In the genomic region with DNA sequence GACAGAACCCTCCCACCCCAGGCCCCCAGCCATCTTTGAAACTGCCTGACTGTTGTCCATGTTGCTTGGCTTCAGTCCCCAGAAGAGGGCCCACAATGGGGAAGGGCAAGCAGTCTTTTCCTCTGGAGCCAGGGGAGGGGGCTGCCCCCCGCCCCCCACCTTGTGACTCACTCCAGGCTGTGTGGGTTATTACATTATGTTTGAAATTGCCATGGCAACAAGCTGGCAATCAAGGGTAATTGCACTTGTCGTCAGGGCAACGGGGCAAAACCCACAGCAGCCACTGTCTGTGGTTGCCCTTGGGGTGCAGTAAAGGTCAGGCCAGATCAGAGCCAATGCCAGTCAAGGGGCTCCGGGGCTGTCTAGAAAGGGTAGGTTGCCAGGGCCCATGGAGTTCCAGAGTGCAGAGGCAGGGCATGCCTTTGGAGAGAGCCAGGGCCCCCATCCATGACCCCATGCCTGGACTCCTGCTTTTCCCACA, we compare ENCODE assay signal across 16 cellular contexts. TPM values are rescaled to one million over a fixed set of nuclear protein-coding genes. Genes with fewer than 3 reads are reported as not detected.
DNase-seq lines count a peak whose midpoint lies in the region; ATAC-seq, FAIRE-seq and TF ChIP-seq lines count a peak whose summit lies in the region.
"Had no signal": no experiment of that assay in that cellular context is flagged by ENCODE, and none has a peak within 500 bp of the region (broad histone marks: within the 10 kb centered on the region; RNA-seq: fewer than 3 reads in every experiment).

No MANE protein-coding gene starts in this region.

- no peak overlapping the region for H3K9ac ChIP-seq in GM12878 (ENCODE audit: control insufficient read depth, insufficient read depth, low read length)

- H3K9me3 ChIP-seq in GM12878 (replicated peaks; ENCODE audit: control insufficient read depth, insufficient read depth, low read length) (no peaks in the 10 kb centered on the region), breast epithelium (no peaks in the 10 kb centered on the region)
- H3K9me3 ChIP-seq: tibial nerve had no signal

- peaks cover 16% of the 10 kb centered on the region for H3K27me3 Mint-ChIP-seq in activated naive CD4-positive, alpha-beta T cell treated with anti-CD3 and anti-CD28 coated beads for 36 hours (ENCODE audit: low read depth)
- peaks cover 67% of the 10 kb centered on the region for H3K27me3 Mint-ChIP-seq in activated naive CD4-positive, alpha-beta T cell treated with anti-CD3 and anti-CD28 coated beads, Interleukin-2, amount 10 ng/mL, durations not matched to agents 7 days and 5 days

- H3K4me3 Mint-ChIP-seq in activated naive CD4-positive, alpha-beta T cell treated with anti-CD3 and anti-CD28 coated beads for 36 hours, result no peak overlapping the region
- no peak overlapping the region for H3K4me3 Mint-ChIP-seq in activated naive CD4-positive, alpha-beta T cell treated with anti-CD3 and anti-CD28 coated beads, Interleukin-2, amount 10 ng/mL, durations not matched to agents 7 days and 5 days
- H3K4me3 Mint-ChIP-seq: activated naive CD4-positive, alpha-beta T cell treated with anti-CD3 and anti-CD28 coated beads, Interleukin-2, amount 50 U/mL, for 24 hours; CD14-positive monocyte; T-helper 2 cell treated with Interferon-gamma antibody and Interleukin-4, amounts not matched to agents 5 μg/mL and 100 μg/mL, for 36 hours had no signal

- no peak for TF ChIP-seq CTCF in GM12878 (IDR thresholded peaks at IDR 0.05 in 2 of 3, conservative IDR thresholded peaks at IDR 0.05 in 1 of 3; ENCODE audit: control insufficient read depth in 2 of 3, extremely low read depth in 1 of 3, insufficient read depth in 1 of 3, low read depth in 3 of 3, low read length in 3 of 3)
- no peak for TF ChIP-seq CTCF in retinal pigment epithelial cell (conservative IDR thresholded peaks at IDR 0.05; ENCODE audit: low read depth, low read length)
- no peak for TF ChIP-seq CTCF in breast epithelium (IDR thresholded peaks at IDR 0.05)

- no peak overlapping the region for H3K27ac Mint-ChIP-seq in activated naive CD4-positive, alpha-beta T cell treated with anti-CD3 and anti-CD28 coated beads for 36 hours
- no peak overlapping the region for H3K27ac Mint-ChIP-seq in activated naive CD4-positive, alpha-beta T cell treated with anti-CD3 and anti-CD28 coated beads, Interleukin-2, amount 10 ng/mL, durations not matched to agents 7 days and 5 days
- H3K27ac Mint-ChIP-seq: activated naive CD4-positive, alpha-beta T cell treated with anti-CD3 and anti-CD28 coated beads, Interleukin-2, amount 50 U/mL, for 24 hours; T-helper 2 cell treated with Interferon-gamma antibody and Interleukin-4, amounts not matched to agents 5 μg/mL and 100 μg/mL, for 36 hours had no signal

- no peaks in the 10 kb centered on the region for H3K9me3 Mint-ChIP-seq in activated naive CD4-positive, alpha-beta T cell treated with anti-CD3 and anti-CD28 coated beads for 36 hours
- H3K9me3 Mint-ChIP-seq in activated naive CD4-positive, alpha-beta T cell treated with anti-CD3 and anti-CD28 coated beads, Interleukin-2, amount 10 ng/mL, durations not matched to agents 7 days and 5 days, result no peaks in the 10 kb centered on the region
- H3K9me3 Mint-ChIP-seq: activated naive CD4-positive, alpha-beta T cell treated with anti-CD3 and anti-CD28 coated beads, Interleukin-2, amount 50 U/mL, for 24 hours; T-helper 2 cell treated with Interferon-gamma antibody and Interleukin-4, amounts not matched to agents 5 μg/mL and 100 μg/mL, for 36 hours had no signal

- TF ChIP-seq EP300 in GM12878 (IDR thresholded peaks at IDR 0.05; ENCODE audit: borderline replicate concordance in 1 of 2, control insufficient read depth in 1 of 2, low read depth in 2 of 2, low read length in 2 of 2), result no peak

- H3K4me1 ChIP-seq in GM12878 (ENCODE audit: control insufficient read depth, insufficient read depth, low read length), result no peaks in the 10 kb centered on the region
- peaks cover 0 to 6% of the 10 kb centered on the region in 2 donors for H3K4me1 ChIP-seq in breast epithelium

- CTCF ChIA-PET in activated naive CD4-positive, alpha-beta T cell treated with anti-CD3 and anti-CD28 coated beads for 36 hours (lab: Charles Lee), result interaction anchor here (0.5 kb wide), 1 partner anchor 497 kb away, joined by 3 read pairs; no protein-coding TSS in a partner anchor
- CTCF ChIA-PET in activated naive CD4-positive, alpha-beta T cell treated with anti-CD3 and anti-CD28 coated beads, Interleukin-2, amount 10 ng/mL, durations not matched to agents 7 days and 5 days (lab: Charles Lee), result interaction anchor here (1.5 kb wide), 1 partner anchor 9 kb away, joined by 4 read pairs; no protein-coding TSS in a partner anchor
- CTCF ChIA-PET in GM12878 (lab: Yijun Ruan, JAX), result interaction anchor here (1.1 kb wide), 1 partner anchor 9 kb away, joined by 4 read pairs; no protein-coding TSS in a partner anchor

- no peak overlapping the region for H2AFZ ChIP-seq in GM12878 (ENCODE audit: control insufficient read depth, low read depth, low read length)

- SMC1A ChIA-PET in GM12878 (lab: Charles Lee; ENCODE audit: uncharacterized antibody, unreplicated experiment), result no interaction called here

- H4K20me1 ChIP-seq in GM12878 (ENCODE audit: control insufficient read depth, insufficient read depth), result no peaks in the 10 kb centered on the region

- TF ChIP-seq POLR2A in GM12878 (IDR thresholded peaks at IDR 0.05; ENCODE audit: low read depth, low read length) (no peak), breast epithelium (IDR thresholded peaks at IDR 0.05) (no peak)

- DNase-seq in activated naive CD4-positive, alpha-beta T cell treated with anti-CD3 and anti-CD28 coated beads for 36 hours, result peak; percentile 25
- no peak for DNase-seq in activated naive CD4-positive, alpha-beta T cell treated with anti-CD3 and anti-CD28 coated beads, Interleukin-2, amount 10 ng/mL, durations not matched to agents 7 days and 5 days
- DNase-seq in NCI-H69 (lab: John Stamatoyannopoulos, UW) (peak; percentile 52), GM12878 (ENCODE audit: low read depth, low spot score) (no peak), retinal pigment epithelial cell (ENCODE audit: low read depth) (peak; percentile 39), breast epithelium (ENCODE audit: low spot score in 2 of 2) (no peak), UCSD-AML1 (lab: John Stamatoyannopoulos, UW; ENCODE audit: unreplicated experiment) (no peak)
- DNase-seq: GOT3, NCI-H774 had no signal

- POLR2A ChIA-PET in GM12878 (lab: Charles Lee), result no interaction called here

- intact Hi-C loops in activated naive CD4-positive, alpha-beta T cell treated with anti-CD3 and anti-CD28 coated beads for 36 hours (cut with micrococcal nuclease), result no loop called here
- intact Hi-C loops in GM12878 (cut with micrococcal nuclease; ENCODE audit: unreplicated experiment), result no loop called here
- intact Hi-C loops in breast epithelium (cut with DNase I; ENCODE audit: low total_unique reads), result no loop called here

- WGBS in GM12878 (ENCODE audit: insufficient coverage, insufficient replicate concordance, low lambda C conversion rate, missing lambda C conversion rate), result 0% methylated on average over 4 of the region's 4 CpGs

- H3K79me2 ChIP-seq in GM12878 (ENCODE audit: control insufficient read depth, insufficient read depth, low read length), result no peaks in the 10 kb centered on the region

- TF ChIP-seq RAD21 in GM12878 (IDR thresholded peaks at IDR 0.05; ENCODE audit: insufficient read depth, low read depth, low read length), result no peak

- no peaks in the 10 kb centered on the region for H3K36me3 Mint-ChIP-seq in activated naive CD4-positive, alpha-beta T cell treated with anti-CD3 and anti-CD28 coated beads for 36 hours (ENCODE audit: low read depth)
- H3K36me3 Mint-ChIP-seq in activated naive CD4-positive, alpha-beta T cell treated with anti-CD3 and anti-CD28 coated beads, Interleukin-2, amount 10 ng/mL, durations not matched to agents 7 days and 5 days, result no peaks in the 10 kb centered on the region
- H3K36me3 Mint-ChIP-seq: activated naive CD4-positive, alpha-beta T cell treated with anti-CD3 and anti-CD28 coated beads, Interleukin-2, amount 50 U/mL, for 24 hours; CD14-positive monocyte had no signal

- H3K36me3 ChIP-seq in GM12878 (ENCODE audit: control insufficient read depth in 2 of 2, insufficient read depth in 2 of 2, low read length in 1 of 2) (no peaks in the 10 kb centered on the region), breast epithelium (no peaks in the 10 kb centered on the region)
- H3K36me3 ChIP-seq: tibial nerve had no signal

- peaks cover 2 to 11% of the 10 kb centered on the region in 2 experiments; a peak in 3 of 4 replicates for H3K27me3 ChIP-seq in GM12878 (replicated peaks in 1 of 2; ENCODE audit: control insufficient read depth in 2 of 2, insufficient read depth in 2 of 2, low read length in 1 of 2)
- H3K27me3 ChIP-seq in breast epithelium, result peaks cover 3 to 22% of the 10 kb centered on the region in 2 donors

- ATAC-seq in GM12878 (peak; percentile 74), HG02973 (IDR thresholded peaks at IDR 0.05; ENCODE audit: unreplicated experiment) (no peak)

- H3K4me2 ChIP-seq in GM12878 (ENCODE audit: control insufficient read depth, insufficient read depth), result no peak overlapping the region

- in situ Hi-C loops in GM12878 (cut with MboI), result no loop called here

- H3K27ac ChIP-seq in GM12878 (ENCODE audit: control insufficient read depth, insufficient read depth) (no peak overlapping the region), breast epithelium (no peak overlapping the region)
- H3K27ac ChIP-seq: tibial nerve had no signal

- H3K4me1 Mint-ChIP-seq in activated naive CD4-positive, alpha-beta T cell treated with anti-CD3 and anti-CD28 coated beads for 36 hours (ENCODE audit: low read depth), result no peaks in the 10 kb centered on the region
- no peaks in the 10 kb centered on the region for H3K4me1 Mint-ChIP-seq in activated naive CD4-positive, alpha-beta T cell treated with anti-CD3 and anti-CD28 coated beads, Interleukin-2, amount 10 ng/mL, durations not matched to agents 7 days and 5 days
- H3K4me1 Mint-ChIP-seq: activated naive CD4-positive, alpha-beta T cell treated with anti-CD3 and anti-CD28 coated beads, Interleukin-2, amount 50 U/mL, for 24 hours had no signal

- RAD21 ChIA-PET in GM12878 (lab: Charles Lee; ENCODE audit: unreplicated experiment), result no interaction called here

- H3K4me3 ChIP-seq in GM12878, result no peak overlapping the region
- H3K4me3 ChIP-seq in retinal pigment epithelial cell (ENCODE audit: low read length), result no peak overlapping the region
- no peak overlapping the region for H3K4me3 ChIP-seq in breast epithelium
- H3K4me3 ChIP-seq: tibial nerve had no signal

- BruUV-seq in GM12878 (replicated peaks; lab: Mats Ljungman, UMichigan), result no TSS peak

- FAIRE-seq in GM12878 (lab: Jason Lieb, UNC), result no peak

RNA-seq across cellular contexts. Expression of a gene that starts 3.1 kb away (rescaled TPM):
- total RNA-seq in activated naive CD4-positive, alpha-beta T cell treated with anti-CD3 and anti-CD28 coated beads for 36 hours, result under 1 TPM; 0.69 to 0.86 TPM
- total RNA-seq in GM12878 (2013; cell fraction: nucleolus; rRNA removed), result not detected in 2 replicates
- total RNA-seq in GM12878 (2014; rRNA removed), result not detected in 2 replicates
- not detected in 2 replicates for total RNA-seq in GM12878 (2014; rRNA removed; fragmentation: Illumina TruSeq; extraction: Trizol)
- 0.16 TPM in 1 of 2 replicates, not detected in the other for total RNA-seq in GM12878 (2021)
- not detected for polyA plus RNA-seq in GM12878 (2011; ENCODE audit: low read depth)
- polyA plus RNA-seq in GM12878 (2011; rRNA removed), result 0.13 TPM in 1 of 2 replicates, not detected in the other
- polyA plus RNA-seq in GM12878 (2011; cell fraction: cytosol; rRNA removed), result 0.01 and 0.05 TPM in 2 replicates
- 0.16 and 0.25 TPM in 2 replicates for polyA plus RNA-seq in GM12878 (2011; cell fraction: nucleus; rRNA removed)
- polyA plus RNA-seq in GM12878 (2012), result not detected in 2 replicates
- not detected in 2 replicates for polyA plus RNA-seq in GM12878 (2014; fragmentation: Illumina TruSeq; extraction: Trizol)
- polyA plus RNA-seq in GM12878 (2014; fragmentation: Nextera tagmentation; extraction: Ambion mirVana), result not detected
- polyA plus RNA-seq in GM12878 (2014; rRNA removed), result 0.05 TPM in 1 of 2 replicates, not detected in the other
- under 1 TPM; 0.06 to 0.20 TPM for polyA plus RNA-seq in GM12878 (2016; fragmentation: Nextera tagmentation; extraction: Ambion mirVana)
- polyA minus RNA-seq in GM12878 (2011; rRNA and poly(A)+ RNA removed), result not detected in 2 replicates
- polyA minus RNA-seq in GM12878 (2011; cell fraction: cytosol; rRNA and poly(A)+ RNA removed), result not detected in 2 replicates
- 0.10 TPM in 1 of 2 replicates, not detected in the other for polyA minus RNA-seq in GM12878 (2011; cell fraction: nucleus; rRNA and poly(A)+ RNA removed)
- 1 to 10 TPM in 1 of 3 donors, not detected in 2; 1.5 TPM for total RNA-seq in breast epithelium
- total RNA-seq: liver, MCF 10A, tibial nerve had no signal
- polyA plus RNA-seq: liver had no signal

RNA-seq across cellular contexts. Expression of a gene that starts 16.5 kb away (rescaled TPM):
- 10 to 100 TPM; 21.5 to 25.7 TPM for total RNA-seq in activated naive CD4-positive, alpha-beta T cell treated with anti-CD3 and anti-CD28 coated beads for 36 hours
- 18.7 and 23.8 TPM in 2 replicates for total RNA-seq in GM12878 (2013; cell fraction: nucleolus; rRNA removed)
- total RNA-seq in GM12878 (2014; rRNA removed) (20.9 and 21.1 TPM in 2 replicates), GM12878 (2014; rRNA removed; fragmentation: Illumina TruSeq; extraction: Trizol) (14.7 and 15.9 TPM in 2 replicates), GM12878 (2021) (19.5 and 23.7 TPM in 2 replicates), breast epithelium (1 to 10 TPM; 1.6 to 2.0 (median 1.9) TPM)
- polyA plus RNA-seq in GM12878 (2011; ENCODE audit: low read depth), result 8.2 TPM
- polyA plus RNA-seq in GM12878 (2011; rRNA removed) (12.5 and 18.6 TPM in 2 replicates), GM12878 (2014; fragmentation: Illumina TruSeq; extraction: Trizol) (17.9 and 22.1 TPM in 2 replicates), GM12878 (2014; fragmentation: Nextera tagmentation; extraction: Ambion mirVana) (10 to 100 TPM; 33.6 to 37.0 TPM), GM12878 (2014; rRNA removed) (22.4 and 25.1 TPM in 2 replicates), GM12878 (2016; fragmentation: Nextera tagmentation; extraction: Ambion mirVana) (10 to 100 TPM; 26.8 to 31.2 TPM)
- polyA plus RNA-seq in GM12878 (2011; cell fraction: cytosol; rRNA removed), result 17.4 and 27.0 TPM in 2 replicates
- polyA plus RNA-seq in GM12878 (2011; cell fraction: nucleus; rRNA removed), result 81.4 and 83.2 TPM in 2 replicates
- polyA plus RNA-seq in GM12878 (2012), result 10.8 and 11.1 TPM in 2 replicates
- polyA minus RNA-seq in GM12878 (2011; rRNA and poly(A)+ RNA removed), result 22.6 and 26.3 TPM in 2 replicates
- 10.6 TPM in 2 replicates for polyA minus RNA-seq in GM12878 (2011; cell fraction: cytosol; rRNA and poly(A)+ RNA removed)
- polyA minus RNA-seq in GM12878 (2011; cell fraction: nucleus; rRNA and poly(A)+ RNA removed), result 22.2 and 31.2 TPM in 2 replicates

RNA-seq across cellular contexts. Expression of a gene that starts 30.8 kb away (rescaled TPM):
- total RNA-seq in activated naive CD4-positive, alpha-beta T cell treated with anti-CD3 and anti-CD28 coated beads for 36 hours, result under 1 TPM; 0.27 to 0.41 TPM
- 7.5 and 8.1 TPM in 2 replicates for total RNA-seq in GM12878 (2013; cell fraction: nucleolus; rRNA removed)
- total RNA-seq in GM12878 (2014; rRNA removed), result 1.1 and 1.3 TPM in 2 replicates
- 0.40 and 1.7 TPM in 2 replicates for total RNA-seq in GM12878 (2014; rRNA removed; fragmentation: Illumina TruSeq; extraction: Trizol)
- 2.3 and 3.0 TPM in 2 replicates for total RNA-seq in GM12878 (2021)
- polyA plus RNA-seq in GM12878 (2011; ENCODE audit: low read depth), result 0.59 TPM
- 1.8 and 5.1 TPM in 2 replicates for polyA plus RNA-seq in GM12878 (2011; rRNA removed)
- 5.1 and 7.9 TPM in 2 replicates for polyA plus RNA-seq in GM12878 (2011; cell fraction: cytosol; rRNA removed)
- polyA plus RNA-seq in GM12878 (2011; cell fraction: nucleus; rRNA removed), result 64.7 and 74.7 TPM in 2 replicates
- polyA plus RNA-seq in GM12878 (2012), result 0.89 and 1.1 TPM in 2 replicates
- polyA plus RNA-seq in GM12878 (2014; fragmentation: Illumina TruSeq; extraction: Trizol), result 0.35 and 1.1 TPM in 2 replicates
- 1 to 10 TPM in 1 of 2 experiments, under 1 TPM in 1; 0.68 to 1.2 TPM for polyA plus RNA-seq in GM12878 (2014; fragmentation: Nextera tagmentation; extraction: Ambion mirVana)
- 4.5 and 5.6 TPM in 2 replicates for polyA plus RNA-seq in GM12878 (2014; rRNA removed)
- polyA plus RNA-seq in GM12878 (2016; fragmentation: Nextera tagmentation; extraction: Ambion mirVana), result 1 to 10 TPM; 1.3 to 2.2 TPM
- polyA minus RNA-seq in GM12878 (2011; rRNA and poly(A)+ RNA removed), result 6.0 and 9.4 TPM in 2 replicates
- polyA minus RNA-seq in GM12878 (2011; cell fraction: cytosol; rRNA and poly(A)+ RNA removed), result 4.1 and 4.4 TPM in 2 replicates
- 11.8 and 21.5 TPM in 2 replicates for polyA minus RNA-seq in GM12878 (2011; cell fraction: nucleus; rRNA and poly(A)+ RNA removed)
- total RNA-seq in breast epithelium, result 10 to 100 TPM in 1 of 3 donors, 1 to 10 TPM in 1, under 1 TPM in 1; 0.16 to 11.9 (median 7.5) TPM
- polyA plus RNA-seq: CD14-positive monocyte had no signal

RNA-seq across cellular contexts. Expression of a gene that starts 56.8 kb away (rescaled TPM):
- total RNA-seq in activated naive CD4-positive, alpha-beta T cell treated with anti-CD3 and anti-CD28 coated beads for 36 hours, result 1 to 10 TPM; 5.4 to 5.9 TPM
- total RNA-seq in GM12878 (2013; cell fraction: nucleolus; rRNA removed), result 4.3 and 4.7 TPM in 2 replicates
- 9.9 TPM in 2 replicates for total RNA-seq in GM12878 (2014; rRNA removed)
- total RNA-seq in GM12878 (2014; rRNA removed; fragmentation: Illumina TruSeq; extraction: Trizol), result 2.6 and 3.5 TPM in 2 replicates
- total RNA-seq in GM12878 (2021), result 9.0 and 10.3 TPM in 2 replicates
- 1.4 TPM for polyA plus RNA-seq in GM12878 (2011; ENCODE audit: low read depth)
- polyA plus RNA-seq in GM12878 (2011; rRNA removed), result 2.1 and 6.2 TPM in 2 replicates
- polyA plus RNA-seq in GM12878 (2011; cell fraction: cytosol; rRNA removed), result 9.8 and 14.4 TPM in 2 replicates
- polyA plus RNA-seq in GM12878 (2011; cell fraction: nucleus; rRNA removed), result 11.7 and 14.4 TPM in 2 replicates
- polyA plus RNA-seq in GM12878 (2012), result 3.3 and 4.2 TPM in 2 replicates
- polyA plus RNA-seq in GM12878 (2014; fragmentation: Illumina TruSeq; extraction: Trizol), result 0.98 and 4.0 TPM in 2 replicates
- 1 to 10 TPM; 1.3 to 2.4 TPM for polyA plus RNA-seq in GM12878 (2014; fragmentation: Nextera tagmentation; extraction: Ambion mirVana)
- 10.3 and 10.8 TPM in 2 replicates for polyA plus RNA-seq in GM12878 (2014; rRNA removed)
- polyA plus RNA-seq in GM12878 (2016; fragmentation: Nextera tagmentation; extraction: Ambion mirVana), result 10 to 100 TPM in 1 of 2 experiments, 1 to 10 TPM in 1; 9.2 to 10.5 TPM
- polyA minus RNA-seq in GM12878 (2011; rRNA and poly(A)+ RNA removed), result 4.0 and 5.8 TPM in 2 replicates
- 3.9 and 5.7 TPM in 2 replicates for polyA minus RNA-seq in GM12878 (2011; cell fraction: cytosol; rRNA and poly(A)+ RNA removed)
- polyA minus RNA-seq in GM12878 (2011; cell fraction: nucleus; rRNA and poly(A)+ RNA removed), result 1.8 and 5.2 TPM in 2 replicates
- 10 to 100 TPM in 2 of 3 donors, 1 to 10 TPM in 1; 9.1 to 12.5 (median 11.3) TPM for total RNA-seq in breast epithelium

RNA-seq across cellular contexts. Expression of a gene that starts 59.1 kb away (rescaled TPM):
- total RNA-seq in activated naive CD4-positive, alpha-beta T cell treated with anti-CD3 and anti-CD28 coated beads for 36 hours, result 10 to 100 TPM; 93.5 to 97.7 TPM
- 270 and 275 TPM in 2 replicates for total RNA-seq in GM12878 (2013; cell fraction: nucleolus; rRNA removed)
- 71.2 and 79.6 TPM in 2 replicates for total RNA-seq in GM12878 (2014; rRNA removed)
- 35.1 and 38.9 TPM in 2 replicates for total RNA-seq in GM12878 (2014; rRNA removed; fragmentation: Illumina TruSeq; extraction: Trizol)
- total RNA-seq in GM12878 (2021), result 108 and 116 TPM in 2 replicates
- 86.4 TPM for polyA plus RNA-seq in GM12878 (2011; ENCODE audit: low read depth)
- 34.1 and 65.8 TPM in 2 replicates for polyA plus RNA-seq in GM12878 (2011; rRNA removed)
- polyA plus RNA-seq in GM12878 (2011; cell fraction: cytosol; rRNA removed), result 67.0 and 102 TPM in 2 replicates
- 1,147 and 1,386 TPM in 2 replicates for polyA plus RNA-seq in GM12878 (2011; cell fraction: nucleus; rRNA removed)
- polyA plus RNA-seq in GM12878 (2012), result 133 and 156 TPM in 2 replicates
- polyA plus RNA-seq in GM12878 (2014; fragmentation: Illumina TruSeq; extraction: Trizol), result 25.9 and 57.4 TPM in 2 replicates
- 10 to 100 TPM; 11.8 to 22.2 TPM for polyA plus RNA-seq in GM12878 (2014; fragmentation: Nextera tagmentation; extraction: Ambion mirVana)
- polyA plus RNA-seq in GM12878 (2014; rRNA removed), result 105 and 112 TPM in 2 replicates
- polyA plus RNA-seq in GM12878 (2016; fragmentation: Nextera tagmentation; extraction: Ambion mirVana), result 10 to 100 TPM; 34.6 to 36.0 TPM
- polyA minus RNA-seq in GM12878 (2011; rRNA and poly(A)+ RNA removed), result 68.0 and 103 TPM in 2 replicates
- polyA minus RNA-seq in GM12878 (2011; cell fraction: cytosol; rRNA and poly(A)+ RNA removed), result 29.7 and 31.4 TPM in 2 replicates
- polyA minus RNA-seq in GM12878 (2011; cell fraction: nucleus; rRNA and poly(A)+ RNA removed), result 202 and 226 TPM in 2 replicates
- total RNA-seq in breast epithelium, result 10 to 100 TPM; 26.4 to 77.4 (median 50.5) TPM

Comparison
In these comparisons a context has a peak if more than half of its experiments do, and no peak if none do; other contexts are left out.
1. DNase-seq: peak in activated naive CD4-positive, alpha-beta T cell treated with anti-CD3 and anti-CD28 coated beads for 36 hours (single experiment), NCI-H69 (single experiment) and retinal pigment epithelial cell (single experiment); none in activated naive CD4-positive, alpha-beta T cell treated with anti-CD3 and anti-CD28 coated beads, Interleukin-2, amount 10 ng/mL, durations not matched to agents 7 days and 5 days (single experiment), GM12878 (single experiment), breast epithelium (0 of 2) and UCSD-AML1 (single experiment).
2. RNA of a gene that starts 16.5 kb away (total RNA-seq): 21.5 to 25.7 TPM in activated naive CD4-positive, alpha-beta T cell treated with anti-CD3 and anti-CD28 coated beads for 36 hours and 14.7 to 23.8 TPM in GM12878; 1.6 to 2.0 TPM in breast epithelium; every median in the first group is over 4 times any median in the second.